1 cellular context compared by ENCODE assay signal in the genomic region with DNA sequence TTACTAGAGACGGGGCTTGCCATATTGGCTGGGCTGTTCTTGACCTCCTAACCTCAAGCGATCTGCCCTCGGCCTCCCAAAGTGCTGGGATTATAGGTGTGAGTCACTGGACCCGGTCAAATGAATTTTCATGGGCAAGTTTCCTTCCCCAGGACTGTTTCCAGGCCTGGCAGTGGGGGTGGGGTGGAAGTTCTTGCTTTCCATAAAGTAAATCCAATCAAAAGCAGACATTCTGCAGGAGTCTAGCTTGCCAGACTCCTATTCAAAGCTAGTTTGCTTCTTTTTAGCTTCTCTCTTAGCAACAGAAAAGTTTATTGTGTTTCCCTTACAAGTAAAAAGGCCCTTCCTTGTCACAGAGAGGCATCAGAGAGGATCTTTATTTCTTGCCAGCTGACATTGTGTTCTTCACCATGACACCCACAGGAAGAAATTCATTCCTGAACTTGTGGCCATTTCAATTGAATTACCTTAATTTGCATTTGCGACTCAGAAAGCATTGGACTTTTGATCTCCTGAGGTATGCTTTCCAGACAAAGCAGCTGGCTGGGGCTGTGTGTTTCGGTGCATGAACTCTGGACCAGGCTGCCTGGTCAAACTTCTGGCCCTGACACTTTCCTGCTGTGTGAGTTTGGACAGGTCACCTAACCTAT.
A peak's percentile ranks its signal among the peaks of the same experiment; 100 is the strongest.
TF ChIP-seq lines count a peak whose summit lies in the region.

No MANE protein-coding gene starts in this region.

TF ChIP-seq in HepG2, 621 proteins besides CTCF, POLR2A, EP300 and RAD21 (continued from another document):
- TF ChIP-seq ARNTL (CRISPR knock-in tag; IDR thresholded peaks at IDR 0.05) (no peak), ZNF557 (CRISPR knock-in tag; IDR thresholded peaks at IDR 0.05) (no peak), SP1 (IDR thresholded peaks at IDR 0.05) (no peak), SP1 (CRISPR knock-in tag; IDR thresholded peaks at IDR 0.05) (no peak), ZSCAN31 (CRISPR knock-in tag; IDR thresholded peaks at IDR 0.05; ENCODE audit: low read depth) (no peak), EHMT2 (IDR thresholded peaks at IDR 0.05; ENCODE audit: borderline replicate concordance, low read depth, low read length) (no peak), ZNF205 (CRISPR knock-in tag; IDR thresholded peaks at IDR 0.05) (no peak), HDAC1 (CRISPR knock-in tag; IDR thresholded peaks at IDR 0.05) (no peak), NFE2 (CRISPR knock-in tag; IDR thresholded peaks at IDR 0.05) (no peak), ZNF768 (CRISPR knock-in tag; IDR thresholded peaks at IDR 0.05) (peak; percentile 89), RBAK (CRISPR knock-in tag; IDR thresholded peaks at IDR 0.05) (peak; percentile 80), ZNF772 (CRISPR knock-in tag; IDR thresholded peaks at IDR 0.05) (0 out of 2 replicates have a peak, but pooled peaks have one; percentile 31), ZNF724P (CRISPR knock-in tag; IDR thresholded peaks at IDR 0.05; ENCODE audit: borderline replicate concordance) (no peak), ZNF292 (CRISPR knock-in tag; IDR thresholded peaks at IDR 0.05; ENCODE audit: borderline replicate concordance, low read depth) (peak; percentile 71; the same call in 1 of the 2 replicates), ZFYVE20 (CRISPR knock-in tag; IDR thresholded peaks at IDR 0.05; ENCODE audit: borderline replicate concordance, low read depth) (no peak), GATAD2A (CRISPR knock-in tag; IDR thresholded peaks at IDR 0.05) (peak; percentile 41; the same call in 1 of the 2 replicates), TEAD3 (CRISPR knock-in tag; optimal IDR thresholded peaks at IDR 0.05; ENCODE audit: borderline replicate concordance) (peak; percentile 81), ZNF652 (CRISPR knock-in tag; IDR thresholded peaks at IDR 0.05; ENCODE audit: borderline replicate concordance, low read depth) (no peak), SOX13 (IDR thresholded peaks at IDR 0.05) (no peak), SOX13 (CRISPR knock-in tag; conservative IDR thresholded peaks at IDR 0.05 in 1 of 2, IDR thresholded peaks at IDR 0.05 in 1 of 2) (peak in 1 of 2 experiments; percentile 73; a peak in 2 of 4 replicates), DPF2 (CRISPR knock-in tag; IDR thresholded peaks at IDR 0.05; ENCODE audit: borderline replicate concordance, low read depth) (no peak), PHF21A (CRISPR knock-in tag; IDR thresholded peaks at IDR 0.05) (peak; percentile 63)
- TF ChIP-seq, protein P1, sequence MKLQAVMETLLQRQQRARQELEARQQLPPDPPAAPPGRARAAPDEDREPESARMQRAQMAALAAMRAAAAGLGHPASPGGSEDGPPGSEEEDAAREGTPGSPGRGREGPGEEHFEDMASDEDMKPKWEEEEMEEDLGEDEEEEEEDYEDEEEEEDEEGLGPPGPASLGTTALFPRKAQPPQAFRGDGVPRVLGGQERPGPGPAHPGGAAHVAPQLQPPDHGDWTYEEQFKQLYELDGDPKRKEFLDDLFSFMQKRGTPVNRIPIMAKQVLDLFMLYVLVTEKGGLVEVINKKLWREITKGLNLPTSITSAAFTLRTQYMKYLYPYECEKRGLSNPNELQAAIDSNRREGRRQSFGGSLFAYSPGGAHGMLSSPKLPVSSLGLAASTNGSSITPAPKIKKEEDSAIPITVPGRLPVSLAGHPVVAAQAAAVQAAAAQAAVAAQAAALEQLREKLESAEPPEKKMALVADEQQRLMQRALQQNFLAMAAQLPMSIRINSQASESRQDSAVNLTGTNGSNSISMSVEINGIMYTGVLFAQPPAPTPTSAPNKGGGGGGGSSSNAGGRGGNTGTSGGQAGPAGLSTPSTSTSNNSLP (IDR thresholded peaks at IDR 0.05; ENCODE audit: low read depth, low read length), result peak; percentile 70
TF ChIP-seq in HepG2: peak in this region for 61.
